Comparison of ENCODE assay signal across 1 cellular context in genomic region chr19:35775046-35775297, GRCh38.
TF ChIP-seq lines count a peak whose summit lies in the region.

No MANE protein-coding gene starts in this region.

TF ChIP-seq in endothelial cell of umbilical vein, 7 proteins besides CTCF, POLR2A, EP300 and RAD21 (continued from another document):
- TF ChIP-seq FOS (IDR thresholded peaks at IDR 0.05; ENCODE audit: borderline replicate concordance, insufficient read depth, low read length) = no peak
TF ChIP-seq in endothelial cell of umbilical vein: peak in this region for 0.
